8 cellular contexts compared by ENCODE assay signal in genomic region chr19:48999481-49000325, GRCh38. TPM values are rescaled to one million over a fixed set of nuclear protein-coding genes. Genes with fewer than 3 reads are reported as not detected.
DNase-seq lines count a peak whose midpoint lies in the region; ATAC-seq, FAIRE-seq and TF ChIP-seq lines count a peak whose summit lies in the region.

No MANE protein-coding gene starts in this region.

- no peak for TF ChIP-seq EP300 in H1 (IDR thresholded peaks at IDR 0.05; ENCODE audit: borderline replicate concordance in 1 of 2, low read depth in 2 of 2, low read length in 2 of 2)
- TF ChIP-seq EP300 in neural cell (conservative IDR thresholded peaks at IDR 0.05; ENCODE audit: poor library complexity, severe bottlenecking): no peak

- H3K9ac ChIP-seq in MM.1S (ENCODE audit: low read length) (no peak overlapping the region), H1 (replicated peaks in 1 of 4; ENCODE audit: extremely low read depth in 1 of 4, low read depth in 3 of 4, low read length in 3 of 4) (peak overlapping the region in 2 of 4 experiments; percentile 17 to 20; a peak in 2 of 7 replicates), neural cell (ENCODE audit: low read length) (no peak overlapping the region)

- H3K27me3 ChIP-seq in MM.1S (replicated peaks; ENCODE audit: insufficient read depth, low read length) (no peaks in the 10 kb centered on the region), H1 (replicated peaks in 1 of 4; ENCODE audit: control insufficient read depth in 3 of 4, extremely low read depth in 1 of 4, insufficient read depth in 3 of 4, low read length in 3 of 4) (no peaks in the 10 kb centered on the region), neural cell (ENCODE audit: insufficient read depth, low read depth, low read length) (no peaks in the 10 kb centered on the region)

- H3K27ac ChIP-seq in MM.1S (ENCODE audit: low read length): no peak overlapping the region
- no peak overlapping the region for H3K27ac ChIP-seq in H1 (ENCODE audit: low read depth, low read length)
- H3K27ac ChIP-seq in neural cell (ENCODE audit: low read length): no peak overlapping the region

- peak; percentile 32 for FAIRE-seq in H1 (lab: Jason Lieb, UNC)

- no peak overlapping the region for H4K5ac ChIP-seq in H1 (ENCODE audit: insufficient read length, low read depth, low read length)

- peak overlapping the region; percentile 5 for H3K4me3 Mint-ChIP-seq in type B pancreatic cell

- peak overlapping the region; percentile 82 for H2BK5ac ChIP-seq in H1 (ENCODE audit: low read depth, low read length)

- no peak overlapping the region for H4K8ac ChIP-seq in H1 (ENCODE audit: extremely low read depth, insufficient read depth, low read length)

- H2BK12ac ChIP-seq in H1 (ENCODE audit: low read depth, low read length): 0 out of 2 replicates have a peak overlapping the region, but pooled peaks have one; percentile 39

- H3K79me1 ChIP-seq in H1 (ENCODE audit: low read depth, low read length): peaks cover 7% of the 10 kb centered on the region

- H3K36me3 ChIP-seq in MM.1S (replicated peaks; ENCODE audit: insufficient read depth, low read length) (no peaks in the 10 kb centered on the region; the same call in 1 of the 2 replicates), H1 (ENCODE audit: control insufficient read depth in 2 of 4, insufficient read depth in 4 of 4, low read length in 3 of 4) (peaks cover 3 to 19% (median 14%) of the 10 kb centered on the region in 4 experiments), neural cell (ENCODE audit: insufficient read depth, low read length) (no peaks in the 10 kb centered on the region)

- peaks cover 17% of the 10 kb centered on the region for H3K4me1 Mint-ChIP-seq in type B pancreatic cell (ENCODE audit: unreplicated experiment)

- no peak overlapping the region for H2BK120ac ChIP-seq in H1 (replicated peaks; ENCODE audit: low read depth, low read length)

- no peak overlapping the region for H3K14ac ChIP-seq in H1 (ENCODE audit: insufficient read length)

- H3K4me2 ChIP-seq in MM.1S (ENCODE audit: low read depth, low read length) (no peak overlapping the region), H1 (ENCODE audit: insufficient read depth in 1 of 2, low read depth in 2 of 2, low read length in 2 of 2) (no peak overlapping the region), neural cell (ENCODE audit: low read length) (no peak overlapping the region)

- H3K9me2 ChIP-seq in MM.1S (replicated peaks; ENCODE audit: insufficient read depth, low read length) (no peaks in the 10 kb centered on the region), neural cell (ENCODE audit: insufficient read depth, low read length) (no peaks in the 10 kb centered on the region)

- H4K91ac ChIP-seq in H1 (replicated peaks; ENCODE audit: insufficient read length, low read length): no peak overlapping the region

- no peak overlapping the region for H3K56ac ChIP-seq in H1 (replicated peaks; ENCODE audit: insufficient read length, low read depth, low read length)

- H3F3A ChIP-seq in MM.1S (ENCODE audit: insufficient read depth, low read length): no peaks in the 10 kb centered on the region
- H3F3A ChIP-seq in neural cell (ENCODE audit: insufficient read depth, low read length, poor library complexity, severe bottlenecking): no peaks in the 10 kb centered on the region

- H3K4me1 ChIP-seq in MM.1S (ENCODE audit: low read length) (peaks cover 4% of the 10 kb centered on the region; the same call in 1 of the 2 replicates), H1 (replicated peaks in 1 of 4; ENCODE audit: control insufficient read depth in 3 of 4, insufficient read depth in 4 of 4, low read length in 3 of 4) (peaks cover 0 to 6% (median 2%) of the 10 kb centered on the region in 4 experiments; a peak in 2 of 7 replicates)

- no peaks in the 10 kb centered on the region for H3K27me3 Mint-ChIP-seq in type B pancreatic cell

- POLR2A ChIA-PET in H1 (lab: Charles Lee; ENCODE audit: partially characterized antibody): interaction anchor here (0.8 to 1.9 kb wide), 4 partner anchors 10 to 23 kb away, joined by 3 to 11 read pairs (median 6); no protein-coding TSS in a partner anchor

- H3K9me3 ChIP-seq in MM.1S (replicated peaks; ENCODE audit: insufficient read depth, low read length) (no peaks in the 10 kb centered on the region), H1 (ENCODE audit: insufficient read depth in 2 of 2, low read depth in 1 of 2, low read length in 1 of 2) (no peaks in the 10 kb centered on the region), neural cell (ENCODE audit: low read length) (no peaks in the 10 kb centered on the region)

- peak; percentile 69 to 72 for TF ChIP-seq RAD21 in H1 (IDR thresholded peaks at IDR 0.05 in 1 of 2, conservative IDR thresholded peaks at IDR 0.05 in 1 of 2; ENCODE audit: low read depth in 2 of 2, low read length in 2 of 2)
- TF ChIP-seq RAD21 in neural cell (conservative IDR thresholded peaks at IDR 0.05): peak; percentile 50

- no peak overlapping the region for H3K4ac ChIP-seq in H1 (replicated peaks; ENCODE audit: insufficient read length, low read depth, low read length)

- CTCF ChIA-PET in H1 (lab: Charles Lee; ENCODE audit: partially characterized antibody): interaction anchor here (0.7 to 6.2 kb wide), 28 partner anchors 9 to 225 kb away, joined by 3 to 66 read pairs (median 4); partner anchors contain the start of genes CGB7, CGB8, KCNA7 and LHB

- H3K23me2 ChIP-seq in H1 (ENCODE audit: low read depth, low read length): no peaks in the 10 kb centered on the region

- H4K20me1 ChIP-seq in MM.1S (ENCODE audit: insufficient read depth, low read length) (no peaks in the 10 kb centered on the region), H1 (replicated peaks in 1 of 2; ENCODE audit: control insufficient read depth in 1 of 2, insufficient read depth in 2 of 2, low read length in 2 of 2) (peaks cover 4 to 8% of the 10 kb centered on the region in 2 experiments), neural cell (ENCODE audit: insufficient read depth) (no peaks in the 10 kb centered on the region)

- H2AFZ ChIP-seq in MM.1S (ENCODE audit: low read length) (no peak overlapping the region), H1 (ENCODE audit: low read length) (no peak overlapping the region), neural cell (ENCODE audit: low read depth, low read length) (no peak overlapping the region)

- H2BK20ac ChIP-seq in H1 (ENCODE audit: low read length): no peak overlapping the region

- no peak overlapping the region for H2BK15ac ChIP-seq in H1 (ENCODE audit: low read length)

- H3K27ac Mint-ChIP-seq in type B pancreatic cell: peak overlapping the region; percentile 21

- H3K23ac ChIP-seq in H1 (ENCODE audit: insufficient read length): no peak overlapping the region

- DNase-seq in ELR (ENCODE audit: low read depth) (peak; percentile 81), MM.1S (peak; percentile 37), H1 (ENCODE audit: low read depth in 1 of 2, low spot score in 2 of 2) (peak; percentile 59 to 88), type B pancreatic cell (ENCODE audit: extremely low spot score, unreplicated experiment) (no peak), GDM1 (lab: John Stamatoyannopoulos, UW) (no peak)
- DNase-seq in activated CD4-positive, alpha-beta T cell treated with anti-CD3 and anti-CD28 coated beads, Interleukin-2, amount 50 U/mL, for 4 hours: peak; percentile 62 to 65

- no peak overlapping the region for H3K18ac ChIP-seq in H1 (ENCODE audit: extremely low read depth, low read length)

- H3K36me3 Mint-ChIP-seq in type B pancreatic cell: peaks cover 6% of the 10 kb centered on the region

- H3K9me3 Mint-ChIP-seq in type B pancreatic cell: no peaks in the 10 kb centered on the region

- peak overlapping the region; percentile 25; the same call in 1 of the 2 replicates for H2AK5ac ChIP-seq in H1 (ENCODE audit: low read depth, low read length)

- H3K79me2 ChIP-seq in MM.1S (ENCODE audit: low read length): peaks cover 47% of the 10 kb centered on the region
- peaks cover 6 to 19% of the 10 kb centered on the region in 2 experiments; a peak in 3 of 4 replicates for H3K79me2 ChIP-seq in H1 (ENCODE audit: control insufficient read depth in 1 of 2, insufficient read depth in 2 of 2, low read length in 2 of 2)
- H3K79me2 ChIP-seq in neural cell (replicated peaks; ENCODE audit: insufficient read depth, low read length): peaks cover 9% of the 10 kb centered on the region

- TF ChIP-seq POLR2A in H1 (IDR thresholded peaks at IDR 0.05; ENCODE audit: control extremely low read depth in 1 of 2, low read depth in 2 of 2, low read length in 2 of 2): no peak

- 55% methylated on average over 16 of the region's 16 CpGs; no CpG with 5 or more reads in 1 of the 2 experiments for WGBS in H1 (ENCODE audit: extremely low coverage in 1 of 2, insufficient coverage in 1 of 2, insufficient read length in 1 of 2, insufficient replicate concordance in 2 of 2, low coverage in 1 of 2, low lambda C conversion rate in 2 of 2, missing lambda C conversion rate in 1 of 2), 2 experiments

- TF ChIP-seq CTCF in MM.1S (IDR thresholded peaks at IDR 0.05; ENCODE audit: low read length): peak; percentile 54
- TF ChIP-seq CTCF in H1 (IDR thresholded peaks at IDR 0.05; ENCODE audit: control extremely low read depth in 1 of 3, insufficient read depth in 1 of 3, low read depth in 1 of 3, low read length in 3 of 3): peak; percentile 81 to 98 (median 97)
- TF ChIP-seq CTCF in neural cell (IDR thresholded peaks at IDR 0.05; ENCODE audit: poor library complexity, severe bottlenecking): peak; percentile 62
- peak; percentile 82 for TF ChIP-seq CTCF in type B pancreatic cell (conservative IDR thresholded peaks at IDR 0.05)

- H3K4me3 ChIP-seq in MM.1S (ENCODE audit: low read length) (no peak overlapping the region), H1 (ENCODE audit: extremely low read depth in 1 of 4, insufficient read depth in 2 of 4, low read depth in 3 of 4, low read length in 4 of 4) (no peak overlapping the region), neural cell (ENCODE audit: low read length) (no peak overlapping the region)

- ATAC-seq in HG02973 (IDR thresholded peaks at IDR 0.05; ENCODE audit: unreplicated experiment): no peak

RNA-seq across cellular contexts. Expression of gene RUVBL2, which starts 6.0 kb away (rescaled TPM):
- total RNA-seq in H1 (2021; fragmentation: NEBNext Ultra II Directional; extraction: Animal tissue kit (Norgen Biotek cat#: 25700)): 152 and 160 TPM in 2 replicates
- polyA plus RNA-seq in H1 (2011; rRNA removed) (247 and 341 TPM in 2 replicates), neural cell (172 and 184 TPM in 2 replicates)
- 318 TPM for polyA plus RNA-seq in H1 (2011; cell fraction: cytosol; rRNA removed)
- 322 TPM for polyA plus RNA-seq in H1 (2011; cell fraction: nucleus; rRNA removed)
- 172 to 250 TPM (median 216 TPM) in 4 replicates for polyA plus RNA-seq in H1 (2012, experiment 1 of 2)
- polyA plus RNA-seq in H1 (2012, experiment 2 of 2): 191 TPM
- polyA plus RNA-seq in H1 (2013, experiment 1 of 2): 85.2 TPM
- polyA plus RNA-seq in H1 (2013, experiment 2 of 2): 79.0 TPM
- 148 and 152 TPM in 2 replicates for polyA minus RNA-seq in H1 (2011; rRNA and poly(A)+ RNA removed)
- polyA minus RNA-seq in H1 (2011; cell fraction: cytosol; rRNA and poly(A)+ RNA removed): 139 TPM
- 97.5 TPM for polyA minus RNA-seq in H1 (2011; cell fraction: nucleus; rRNA and poly(A)+ RNA removed)
- polyA minus RNA-seq in neural cell: 114 and 118 TPM in 2 replicates
- 72.6 and 99.5 TPM in 2 replicates for total RNA-seq in type B pancreatic cell (ENCODE audit: low replicate concordance)

RNA-seq across cellular contexts. Expression of gene GYS1, which starts 6.6 kb away (rescaled TPM):
- total RNA-seq in H1 (2021; fragmentation: NEBNext Ultra II Directional; extraction: Animal tissue kit (Norgen Biotek cat#: 25700)): 37.8 and 38.7 TPM in 2 replicates
- polyA plus RNA-seq in H1 (2011; rRNA removed) (30.0 and 41.9 TPM in 2 replicates), neural cell (12.9 and 25.7 TPM in 2 replicates)
- polyA plus RNA-seq in H1 (2011; cell fraction: cytosol; rRNA removed): 25.6 TPM
- polyA plus RNA-seq in H1 (2011; cell fraction: nucleus; rRNA removed): 52.0 TPM
- 31.3 to 34.4 TPM (median 34.1 TPM) in 4 replicates for polyA plus RNA-seq in H1 (2012, experiment 1 of 2)
- 33.2 TPM for polyA plus RNA-seq in H1 (2012, experiment 2 of 2)
- polyA plus RNA-seq in H1 (2013, experiment 1 of 2): 23.7 TPM
- polyA plus RNA-seq in H1 (2013, experiment 2 of 2): 22.3 TPM
- 43.2 and 45.0 TPM in 2 replicates for polyA minus RNA-seq in H1 (2011; rRNA and poly(A)+ RNA removed)
- polyA minus RNA-seq in H1 (2011; cell fraction: cytosol; rRNA and poly(A)+ RNA removed): 25.8 TPM
- polyA minus RNA-seq in H1 (2011; cell fraction: nucleus; rRNA and poly(A)+ RNA removed): 19.8 TPM
- 30.0 and 30.9 TPM in 2 replicates for polyA minus RNA-seq in neural cell
- total RNA-seq in type B pancreatic cell (ENCODE audit: low replicate concordance): 62.1 and 64.8 TPM in 2 replicates

RNA-seq across cellular contexts. Expression of gene LHB, which starts 17.2 kb away (rescaled TPM):
- total RNA-seq in H1 (2021; fragmentation: NEBNext Ultra II Directional; extraction: Animal tissue kit (Norgen Biotek cat#: 25700)): not detected in 2 replicates
- polyA plus RNA-seq in H1 (2011; rRNA removed): 0.53 and 1.2 TPM in 2 replicates
- 0.32 TPM for polyA plus RNA-seq in H1 (2011; cell fraction: cytosol; rRNA removed)
- polyA plus RNA-seq in H1 (2011; cell fraction: nucleus; rRNA removed): 4.1 TPM
- polyA plus RNA-seq in H1 (2012, experiment 1 of 2): 0.51 to 0.84 TPM (median 0.60 TPM) in 3 of 4 replicates, not detected in the other
- polyA plus RNA-seq in H1 (2012, experiment 2 of 2): not detected
- polyA plus RNA-seq in H1 (2013, experiment 1 of 2): 0.28 TPM
- not detected for polyA plus RNA-seq in H1 (2013, experiment 2 of 2)
- polyA minus RNA-seq in H1 (2011; rRNA and poly(A)+ RNA removed): not detected in 2 replicates
- not detected for polyA minus RNA-seq in H1 (2011; cell fraction: cytosol; rRNA and poly(A)+ RNA removed)
- polyA minus RNA-seq in H1 (2011; cell fraction: nucleus; rRNA and poly(A)+ RNA removed): not detected
- not detected in 2 replicates for polyA plus RNA-seq in neural cell
- polyA minus RNA-seq in neural cell: not detected in 2 replicates
- not detected in 2 replicates for total RNA-seq in type B pancreatic cell (ENCODE audit: low replicate concordance)

RNA-seq across cellular contexts. Expression of gene CGB3, which starts 24.4 kb away (rescaled TPM):
- not detected in 2 replicates for total RNA-seq in H1 (2021; fragmentation: NEBNext Ultra II Directional; extraction: Animal tissue kit (Norgen Biotek cat#: 25700))
- polyA plus RNA-seq in H1 (2011; rRNA removed) (0.09 TPM in 1 of 2 replicates, not detected in the other), neural cell (not detected in 2 replicates)
- not detected for polyA plus RNA-seq in H1 (2011; cell fraction: cytosol; rRNA removed)
- polyA plus RNA-seq in H1 (2011; cell fraction: nucleus; rRNA removed): not detected
- not detected in 4 replicates for polyA plus RNA-seq in H1 (2012, experiment 1 of 2)
- 0.50 TPM for polyA plus RNA-seq in H1 (2012, experiment 2 of 2)
- polyA plus RNA-seq in H1 (2013, experiment 1 of 2): 0.12 TPM
- not detected for polyA plus RNA-seq in H1 (2013, experiment 2 of 2)
- polyA minus RNA-seq in H1 (2011; rRNA and poly(A)+ RNA removed): not detected in 2 replicates
- polyA minus RNA-seq in H1 (2011; cell fraction: cytosol; rRNA and poly(A)+ RNA removed): not detected
- polyA minus RNA-seq in H1 (2011; cell fraction: nucleus; rRNA and poly(A)+ RNA removed): not detected
- not detected in 2 replicates for polyA minus RNA-seq in neural cell
- 6.1 TPM in 1 of 2 replicates, not detected in the other for total RNA-seq in type B pancreatic cell (ENCODE audit: low replicate concordance)

RNA-seq across cellular contexts. Expression of gene CGB2, which starts 32.0 kb away (rescaled TPM):
- 0.71 TPM in 1 of 2 replicates, not detected in the other for total RNA-seq in H1 (2021; fragmentation: NEBNext Ultra II Directional; extraction: Animal tissue kit (Norgen Biotek cat#: 25700))
- 3.2 and 3.9 TPM in 2 replicates for polyA plus RNA-seq in H1 (2011; rRNA removed)
- 1.5 TPM for polyA plus RNA-seq in H1 (2011; cell fraction: cytosol; rRNA removed)
- 2.2 TPM for polyA plus RNA-seq in H1 (2011; cell fraction: nucleus; rRNA removed)
- polyA plus RNA-seq in H1 (2012, experiment 1 of 2): 0.87 to 1.4 TPM (median 1.4 TPM) in 3 of 4 replicates, not detected in the other
- polyA plus RNA-seq in H1 (2012, experiment 2 of 2): 1.2 TPM
- polyA plus RNA-seq in H1 (2013, experiment 1 of 2): 0.95 TPM
- 1.2 TPM for polyA plus RNA-seq in H1 (2013, experiment 2 of 2)
- 0.34 and 1.3 TPM in 2 replicates for polyA minus RNA-seq in H1 (2011; rRNA and poly(A)+ RNA removed)
- not detected for polyA minus RNA-seq in H1 (2011; cell fraction: cytosol; rRNA and poly(A)+ RNA removed)
- not detected for polyA minus RNA-seq in H1 (2011; cell fraction: nucleus; rRNA and poly(A)+ RNA removed)
- polyA plus RNA-seq in neural cell: not detected in 2 replicates
- polyA minus RNA-seq in neural cell: not detected in 2 replicates
- not detected in 2 replicates for total RNA-seq in type B pancreatic cell (ENCODE audit: low replicate concordance)

Comparison
In these comparisons a context has a peak if more than half of its experiments do, and no peak if none do; other contexts are left out.
1. DNase-seq: peak in ELR (single experiment), MM.1S (single experiment), activated CD4-positive, alpha-beta T cell treated with anti-CD3 and anti-CD28 coated beads, Interleukin-2, amount 50 U/mL, for 4 hours (2 of 2) and H1 (2 of 2); none in type B pancreatic cell (single experiment) and GDM1 (single experiment).
2. Peak in every context shown above with its lines, with median percentiles within 50 percentile points of each other: CTCF ChIP-seq.